ENCODE assay signal across 9 cellular contexts in genomic region chr22:39254789-39255298, GRCh38. TPM values are rescaled to one million over a fixed set of nuclear protein-coding genes. Genes with fewer than 3 reads are reported as not detected.
DNase-seq lines count a peak whose midpoint lies in the region; ATAC-seq and TF ChIP-seq lines count a peak whose summit lies in the region.
"Had no signal": no experiment of that assay in that cellular context is flagged by ENCODE, and none has a peak within 500 bp of the region (broad histone marks: within the 10 kb centered on the region; RNA-seq: fewer than 3 reads in every experiment).

No MANE protein-coding gene starts in this region.

- H3K36me3 ChIP-seq in parathyroid adenoma (ENCODE audit: control insufficient read depth, insufficient read depth, low read length): no peaks in the 10 kb centered on the region

- H3K4me1 Mint-ChIP-seq in activated CD8-positive, alpha-beta memory T cell treated with anti-CD3 and anti-CD28 coated beads, Interleukin-2, amount 10 ng/mL, durations not matched to agents 7 days and 5 days: peaks cover 31% of the 10 kb centered on the region
- H3K4me1 Mint-ChIP-seq in effector memory CD8-positive, alpha-beta T cell (ENCODE audit: low read depth in 2 of 2): peaks cover 23 to 25% of the 10 kb centered on the region in 2 donors

- no peak overlapping the region for H3K9ac ChIP-seq in parathyroid adenoma

- H3K27me3 Mint-ChIP-seq in activated CD8-positive, alpha-beta memory T cell treated with anti-CD3 and anti-CD28 coated beads, Interleukin-2, amount 10 ng/mL, durations not matched to agents 7 days and 5 days: peaks cover 19% of the 10 kb centered on the region
- H3K27me3 Mint-ChIP-seq in effector memory CD8-positive, alpha-beta T cell: peaks cover 11 to 15% of the 10 kb centered on the region in 2 donors

- intact Hi-C loops in lower leg skin (cut with DNase I; ENCODE audit: low total_unique reads): no loop called here

- no peaks in the 10 kb centered on the region for H3K9me3 ChIP-seq in parathyroid adenoma (ENCODE audit: control insufficient read depth, low read length)

- no peak overlapping the region for H3K27ac ChIP-seq in parathyroid adenoma

- H3K9me3 Mint-ChIP-seq in activated CD8-positive, alpha-beta memory T cell treated with anti-CD3 and anti-CD28 coated beads, Interleukin-2, amount 10 ng/mL, durations not matched to agents 7 days and 5 days (ENCODE audit: low read depth): no peaks in the 10 kb centered on the region
- H3K9me3 Mint-ChIP-seq in effector memory CD8-positive, alpha-beta T cell: no peaks in the 10 kb centered on the region

- no peak overlapping the region for H3K4me3 Mint-ChIP-seq in activated CD8-positive, alpha-beta memory T cell treated with anti-CD3 and anti-CD28 coated beads, Interleukin-2, amount 10 ng/mL, durations not matched to agents 7 days and 5 days
- peak overlapping the region; percentile 69 to 72 for H3K4me3 Mint-ChIP-seq in effector memory CD8-positive, alpha-beta T cell
- H3K4me3 Mint-ChIP-seq: B cell had no signal

- H3K4me3 ChIP-seq in parathyroid adenoma (ENCODE audit: low read depth, low read length) (no peak overlapping the region), lower leg skin (ENCODE audit: low read depth, poor library complexity, severe bottlenecking) (no peak overlapping the region)

- ATAC-seq in activated CD8-positive, alpha-beta memory T cell treated with anti-CD3 and anti-CD28 coated beads, Interleukin-2, amount 10 ng/mL, durations not matched to agents 7 days and 5 days: peak; percentile 83
- ATAC-seq in effector memory CD8-positive, alpha-beta T cell (replicated peaks): peak; percentile 98
- ATAC-seq in GM18873 (IDR thresholded peaks at IDR 0.05; ENCODE audit: low FRiP score, unreplicated experiment): no peak

- CTCF ChIA-PET in activated CD8-positive, alpha-beta memory T cell treated with anti-CD3 and anti-CD28 coated beads, Interleukin-2, amount 10 ng/mL, durations not matched to agents 7 days and 5 days (lab: Charles Lee): interaction anchor here (0.8 to 0.9 kb wide), 2 partner anchors 15 to 16 kb away, joined by 3 read pairs; no protein-coding TSS in a partner anchor

- H2AFZ ChIP-seq in parathyroid adenoma: no peak overlapping the region

- 22 to 30% methylated on average over 14 to 15 of the region's 15 CpGs for WGBS in lower leg skin, 2 donors

- no peak for TF ChIP-seq POLR2A in lower leg skin (IDR thresholded peaks at IDR 0.05)

- no peaks in the 10 kb centered on the region for H3K36me3 Mint-ChIP-seq in activated CD8-positive, alpha-beta memory T cell treated with anti-CD3 and anti-CD28 coated beads, Interleukin-2, amount 10 ng/mL, durations not matched to agents 7 days and 5 days
- H3K36me3 Mint-ChIP-seq in effector memory CD8-positive, alpha-beta T cell (ENCODE audit: insufficient read depth): peaks cover 2% of the 10 kb centered on the region

- H3K4me2 ChIP-seq in parathyroid adenoma (ENCODE audit: low read length): peak overlapping the region; percentile 10

- H3K27ac Mint-ChIP-seq in activated CD8-positive, alpha-beta memory T cell treated with anti-CD3 and anti-CD28 coated beads, Interleukin-2, amount 10 ng/mL, durations not matched to agents 7 days and 5 days: peak overlapping the region; percentile 75
- H3K27ac Mint-ChIP-seq in effector memory CD8-positive, alpha-beta T cell: peak overlapping the region; percentile 83 to 88
- H3K27ac Mint-ChIP-seq: B cell had no signal

- TF ChIP-seq CTCF in parathyroid adenoma (IDR thresholded peaks at IDR 0.05) (no peak), lower leg skin (IDR thresholded peaks at IDR 0.05) (no peak)

- DNase-seq in activated CD8-positive, alpha-beta memory T cell treated with anti-CD3 and anti-CD28 coated beads, Interleukin-2, amount 10 ng/mL, durations not matched to agents 7 days and 5 days: peak; percentile 82
- no peak for DNase-seq in activated CD8-positive, alpha-beta memory T cell treated with anti-CD3 and anti-CD28 coated beads for 24 hours
- DNase-seq in T-helper 9 cell (peak; percentile 34), lower leg skin (ENCODE audit: low spot score in 2 of 2) (no peak), NOMO-1 treated with DMSO at 0.1 percent for 48 hours (lab: John Stamatoyannopoulos, UW; ENCODE audit: unreplicated experiment) (no peak)
- peak; percentile 36 to 57 (median 47) for DNase-seq in effector memory CD8-positive, alpha-beta T cell

- no peaks in the 10 kb centered on the region for H3K27me3 ChIP-seq in parathyroid adenoma (ENCODE audit: control insufficient read depth, insufficient read depth, low read length)

- H3K79me2 ChIP-seq in parathyroid adenoma: no peaks in the 10 kb centered on the region

- H3K4me1 ChIP-seq in parathyroid adenoma: peaks cover 5% of the 10 kb centered on the region

RNA-seq across cellular contexts. Expression of gene PDGFB, which starts 10.1 kb away (rescaled TPM):
- under 1 TPM in 1 of 2 experiments, not detected in 1; 0.35 TPM for total RNA-seq in activated CD8-positive, alpha-beta memory T cell treated with anti-CD3 and anti-CD28 coated beads, Interleukin-2, amount 10 ng/mL, durations not matched to agents 7 days and 5 days
- total RNA-seq in lower leg skin: 10 to 100 TPM; 12.2 to 22.3 (median 17.5) TPM
- total RNA-seq: B cell had no signal

Comparison
In these comparisons a context has a peak if more than half of its experiments do, and no peak if none do; other contexts are left out.
1. DNase-seq: peak in activated CD8-positive, alpha-beta memory T cell treated with anti-CD3 and anti-CD28 coated beads, Interleukin-2, amount 10 ng/mL, durations not matched to agents 7 days and 5 days (single experiment), T-helper 9 cell (single experiment) and effector memory CD8-positive, alpha-beta T cell (3 of 3); none in activated CD8-positive, alpha-beta memory T cell treated with anti-CD3 and anti-CD28 coated beads for 24 hours (single experiment), lower leg skin (0 of 2) and NOMO-1 treated with DMSO at 0.1 percent for 48 hours (single experiment).
2. RNA of gene PDGFB, which starts 10.1 kb away (total RNA-seq): 12.2 to 22.3 TPM in lower leg skin; 0.35 TPM in activated CD8-positive, alpha-beta memory T cell treated with anti-CD3 and anti-CD28 coated beads, Interleukin-2, amount 10 ng/mL, durations not matched to agents 7 days and 5 days; every median in the first group is over 4 times any median in the second.